18 cellular contexts compared by ENCODE assay signal in genomic region chr12:5170894-5171293, GRCh38.
DNase-seq lines count a peak whose midpoint lies in the region; ATAC-seq and TF ChIP-seq lines count a peak whose summit lies in the region.
"Had no signal": no experiment of that assay in that cellular context is flagged by ENCODE, and none has a peak within 500 bp of the region (broad histone marks: within the 10 kb centered on the region; RNA-seq: fewer than 3 reads in every experiment).

No MANE protein-coding gene starts in this region.

- peaks cover 17 to 38% (median 27%) of the 10 kb centered on the region in 3 donors for H3K4me1 ChIP-seq in skeletal muscle tissue (ENCODE audit: control insufficient read depth in 3 of 3, insufficient read depth in 3 of 3, low read length in 3 of 3)
- H3K4me1 ChIP-seq: Peyer's patch had no signal

- peak overlapping the region; percentile 10 to 65 (median 54) for H3K9ac ChIP-seq in skeletal muscle tissue (ENCODE audit: low read depth in 1 of 3, low read length in 3 of 3)

- H3K27me3 ChIP-seq in skeletal muscle tissue (ENCODE audit: control insufficient read depth in 3 of 3, insufficient read depth in 3 of 3, low read length in 3 of 3), result peaks cover 0 to 3% (median 0%) of the 10 kb centered on the region in 3 donors
- H3K27me3 ChIP-seq: Peyer's patch had no signal

- H3K9me3 ChIP-seq in skeletal muscle tissue (ENCODE audit: control insufficient read depth in 3 of 3, low read length in 3 of 3), result no peaks in the 10 kb centered on the region
- H3K9me3 ChIP-seq: Peyer's patch had no signal

- peak overlapping the region; percentile 60 for H3K27ac ChIP-seq in skeletal muscle tissue (ENCODE audit: low read depth, low read length)
- H3K27ac ChIP-seq: Peyer's patch had no signal

- peak; percentile 93 for ATAC-seq in Right ventricle myocardium superior (ENCODE audit: poor library complexity)

- intact Hi-C loops in Right ventricle myocardium superior (cut with DNase I), result loop anchor here (2.0 kb wide), 1 partner anchor 272 kb away; no protein-coding TSS in a partner anchor

- peak overlapping the region; percentile 3 to 52 (median 38) for H3K4me3 ChIP-seq in skeletal muscle tissue (ENCODE audit: low read length in 3 of 3)
- H3K4me3 ChIP-seq: Peyer's patch had no signal

- no peaks in the 10 kb centered on the region for H3K36me3 ChIP-seq in skeletal muscle tissue (ENCODE audit: control insufficient read depth in 3 of 3, insufficient read depth in 3 of 3, low read length in 3 of 3)
- H3K36me3 ChIP-seq: Peyer's patch had no signal

- no peak for TF ChIP-seq CTCF in GM13977 (IDR thresholded peaks at IDR 0.05; ENCODE audit: extremely low read depth, insufficient read depth, missing control alignments)

- in situ Hi-C loops in GM13977 (cut with MboI; ENCODE audit: low pct_unique_long_range_greater_than_20kb, low sequenced_read_pairs, unreplicated experiment), result no loop called here

- peak; percentile 41 for DNase-seq in RPMI7951 (ENCODE audit: low read depth)
- no peak for DNase-seq in Right ventricle myocardium superior
- peak; percentile 32 for DNase-seq in hepatic stellate cell (ENCODE audit: low spot score)
- no peak for DNase-seq in stimulated activated CD4-positive, alpha-beta T cell treated with anti-CD3 and anti-CD28 coated beads, Interleukin-2, amount 100 ng/mL, for 48 hours
- DNase-seq in activated naive CD4-positive, alpha-beta T cell treated with Interleukin-2 at 50 U/mL for 16 hours, result no peak
- DNase-seq in DMS114 treated with DMSO at 0.1 percent for 48 hours (lab: John Stamatoyannopoulos, UW; ENCODE audit: unreplicated experiment), result no peak
- no peak for DNase-seq in GM13977 (ENCODE audit: low spot score)
- DNase-seq: DMS53, H7, Kasumi-1, MM.1S, NCI-H1092 treated with DMSO at 0.1 percent for 48 hours, NCI-H1694 treated with DMSO at 0.1 percent for 48 hours, NCI-H2171, NCI-H510A treated with DMSO at 0.1 percent for 48 hours, Peyer's patch, SHP77 treated with DMSO at 0.1 percent for 48 hours had no signal

Comparison
In these comparisons a context has a peak if more than half of its experiments do, and no peak if none do; other contexts are left out.
1. DNase-seq: peak in RPMI7951 (single experiment) and hepatic stellate cell (single experiment); none in Right ventricle myocardium superior (single experiment), stimulated activated CD4-positive, alpha-beta T cell treated with anti-CD3 and anti-CD28 coated beads, Interleukin-2, amount 100 ng/mL, for 48 hours (0 of 2), activated naive CD4-positive, alpha-beta T cell treated with Interleukin-2 at 50 U/mL for 16 hours (single experiment), DMS114 treated with DMSO at 0.1 percent for 48 hours (single experiment) and GM13977 (single experiment).